Comparison of ENCODE assay signal across 20 cellular contexts in the genomic region with DNA sequence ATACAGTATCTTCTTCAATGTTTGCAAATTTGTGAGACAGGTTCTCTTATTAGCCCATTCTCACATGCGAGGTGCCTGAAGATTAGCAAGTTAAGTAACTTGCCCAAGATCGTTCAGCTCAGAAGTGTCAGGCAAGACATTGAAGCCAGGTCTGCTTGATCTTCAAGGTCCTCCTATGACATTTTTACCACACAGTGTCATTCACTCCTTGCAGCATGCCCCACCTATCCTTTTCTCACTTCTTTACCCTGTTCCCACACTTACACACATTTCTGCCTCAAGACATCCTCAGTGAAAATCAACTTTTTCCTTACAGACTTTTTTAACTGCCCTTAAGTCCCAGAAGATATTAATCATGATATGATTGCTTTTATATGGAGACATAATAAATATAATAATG.
A peak's percentile ranks its signal among the peaks of the same experiment; 100 is the strongest.
DNase-seq lines count a peak whose midpoint lies in the region; TF ChIP-seq lines count a peak whose summit lies in the region.
"Had no signal": no experiment of that assay in that cellular context is flagged by ENCODE, and none has a peak within 500 bp of the region (broad histone marks: within the 10 kb centered on the region; RNA-seq: fewer than 3 reads in every experiment).

No MANE protein-coding gene starts in this region.

- peak overlapping the region; percentile 61 for H3K27ac ChIP-seq in VCaP
- H3K27ac ChIP-seq: 22Rv1; A549; BLaER1 treated with 17β-estradiol and CSF1 and Interleukin-3, amounts not matched to agents 10 nM and 100 nM; C4-2B had no signal

- no peaks in the 10 kb centered on the region for H4K20me1 ChIP-seq in Loucy (ENCODE audit: insufficient read depth, low read length, poor library complexity, severe bottlenecking)
- H4K20me1 ChIP-seq: BLaER1 treated with 17β-estradiol and CSF1 and Interleukin-3, amounts not matched to agents 10 nM and 100 nM had no signal

- H3K79me2 ChIP-seq in Loucy (ENCODE audit: insufficient read depth, low read length), result no peaks in the 10 kb centered on the region

- peak overlapping the region; percentile 2 for H3K4me3 Mint-ChIP-seq in T-helper 2 cell treated with Interferon-gamma antibody and Interleukin-4, amounts not matched to agents 5 μg/mL and 100 μg/mL, for 36 hours
- no peak overlapping the region for H3K4me3 Mint-ChIP-seq in activated naive CD4-positive, alpha-beta T cell treated with anti-CD3 and anti-CD28 coated beads, Interleukin-2, amount 10 ng/mL, durations not matched to agents 7 days and 5 days
- no peak overlapping the region for H3K4me3 Mint-ChIP-seq in activated T-helper 2 cell treated with anti-CD3 and anti-CD28 coated beads, Interferon-gamma antibody, Interleukin-2, Interleukin-4, amounts not matched to agents 10 μg/mL and 5 μg/mL and 100 μg/mL, durations not matched to agents 14 hours and 24 hours and 36 hours (ENCODE audit: low read depth)
- H3K4me3 Mint-ChIP-seq: B cell; CD4-positive, alpha-beta T cell; CD8-positive, alpha-beta T cell had no signal

- CTCF ChIA-PET in activated naive CD4-positive, alpha-beta T cell treated with anti-CD3 and anti-CD28 coated beads, Interleukin-2, amount 10 ng/mL, durations not matched to agents 7 days and 5 days (lab: Charles Lee), result no interaction called here

- H3K4me3 ChIP-seq in Loucy (ENCODE audit: low read length, poor library complexity, severe bottlenecking) (peak overlapping the region; percentile 8), MG63 (no peak overlapping the region)
- H3K4me3 ChIP-seq: A549; BLaER1 treated with 17β-estradiol and CSF1 and Interleukin-3, amounts not matched to agents 10 nM and 100 nM had no signal

- intact Hi-C loops in activated T-helper 2 cell treated with anti-CD3 and anti-CD28 coated beads, Interferon-gamma antibody, Interleukin-2, Interleukin-4, amounts not matched to agents 10 μg/mL and 5 μg/mL and 100 μg/mL, durations not matched to agents 14 hours and 24 hours and 36 hours (cut with micrococcal nuclease), result no loop called here

- H3K9me2 ChIP-seq in Loucy (replicated peaks; ENCODE audit: low read depth, low read length), result no peaks in the 10 kb centered on the region

- H3K9me3 Mint-ChIP-seq in T-helper 2 cell treated with Interferon-gamma antibody and Interleukin-4, amounts not matched to agents 5 μg/mL and 100 μg/mL, for 36 hours, result no peaks in the 10 kb centered on the region
- no peaks in the 10 kb centered on the region for H3K9me3 Mint-ChIP-seq in activated naive CD4-positive, alpha-beta T cell treated with anti-CD3 and anti-CD28 coated beads, Interleukin-2, amount 10 ng/mL, durations not matched to agents 7 days and 5 days
- H3K9me3 Mint-ChIP-seq in activated T-helper 2 cell treated with anti-CD3 and anti-CD28 coated beads, Interferon-gamma antibody, Interleukin-2, Interleukin-4, amounts not matched to agents 10 μg/mL and 5 μg/mL and 100 μg/mL, durations not matched to agents 14 hours and 24 hours and 36 hours, result no peaks in the 10 kb centered on the region
- H3K9me3 Mint-ChIP-seq: CD4-positive, alpha-beta T cell; CD8-positive, alpha-beta T cell had no signal

- no peaks in the 10 kb centered on the region for H3K36me3 ChIP-seq in Loucy (ENCODE audit: insufficient read depth, low read length)
- H3K36me3 ChIP-seq in MG63, result no peaks in the 10 kb centered on the region
- H3K36me3 ChIP-seq: BLaER1 treated with 17β-estradiol and CSF1 and Interleukin-3, amounts not matched to agents 10 nM and 100 nM had no signal

- TF ChIP-seq CTCF in Loucy (conservative IDR thresholded peaks at IDR 0.05; ENCODE audit: low read length) (no peak), VCaP (conservative IDR thresholded peaks at IDR 0.05) (no peak)

- no peaks in the 10 kb centered on the region for H3K36me3 Mint-ChIP-seq in T-helper 2 cell treated with Interferon-gamma antibody and Interleukin-4, amounts not matched to agents 5 μg/mL and 100 μg/mL, for 36 hours (ENCODE audit: low read depth)
- H3K36me3 Mint-ChIP-seq in activated naive CD4-positive, alpha-beta T cell treated with anti-CD3 and anti-CD28 coated beads, Interleukin-2, amount 10 ng/mL, durations not matched to agents 7 days and 5 days, result no peaks in the 10 kb centered on the region
- H3K36me3 Mint-ChIP-seq in activated T-helper 2 cell treated with anti-CD3 and anti-CD28 coated beads, Interferon-gamma antibody, Interleukin-2, Interleukin-4, amounts not matched to agents 10 μg/mL and 5 μg/mL and 100 μg/mL, durations not matched to agents 14 hours and 24 hours and 36 hours (ENCODE audit: low read depth), result no peaks in the 10 kb centered on the region
- H3K36me3 Mint-ChIP-seq: CD8-positive, alpha-beta T cell had no signal

- no peaks in the 10 kb centered on the region for H3K9me3 ChIP-seq in Loucy (ENCODE audit: insufficient read depth, low read depth, low read length)
- no peaks in the 10 kb centered on the region for H3K9me3 ChIP-seq in MG63
- H3K9me3 ChIP-seq: A549; BLaER1 treated with 17β-estradiol and CSF1 and Interleukin-3, amounts not matched to agents 10 nM and 100 nM; Caco-2 had no signal

- no peak for DNase-seq in T-helper 2 cell treated with Interferon-gamma antibody and Interleukin-4, amounts not matched to agents 5 μg/mL and 100 μg/mL, for 36 hours (ENCODE audit: low spot score)
- no peak for DNase-seq in T-helper 2 cell
- no peak for DNase-seq in activated naive CD4-positive, alpha-beta T cell treated with anti-CD3 and anti-CD28 coated beads, Interleukin-2, amount 10 ng/mL, durations not matched to agents 7 days and 5 days
- DNase-seq in MG63, result no peak
- DNase-seq in activated T-helper 2 cell treated with anti-CD3 and anti-CD28 coated beads, Interferon-gamma antibody, Interleukin-2, Interleukin-4, amounts not matched to agents 10 μg/mL and 5 μg/mL and 100 μg/mL, durations not matched to agents 14 hours and 24 hours and 36 hours (ENCODE audit: low spot score), result no peak
- DNase-seq: AML-193; Caco-2; Calu3; CD4-positive, alpha-beta T cell; CD8-positive, alpha-beta T cell; DMS79 treated with DMSO at 0.1 percent for 48 hours; EL; GDM1 had no signal

- H3K27ac Mint-ChIP-seq in T-helper 2 cell treated with Interferon-gamma antibody and Interleukin-4, amounts not matched to agents 5 μg/mL and 100 μg/mL, for 36 hours, result no peak overlapping the region
- H3K27ac Mint-ChIP-seq in activated naive CD4-positive, alpha-beta T cell treated with anti-CD3 and anti-CD28 coated beads, Interleukin-2, amount 10 ng/mL, durations not matched to agents 7 days and 5 days, result no peak overlapping the region
- no peak overlapping the region for H3K27ac Mint-ChIP-seq in activated T-helper 2 cell treated with anti-CD3 and anti-CD28 coated beads, Interferon-gamma antibody, Interleukin-2, Interleukin-4, amounts not matched to agents 10 μg/mL and 5 μg/mL and 100 μg/mL, durations not matched to agents 14 hours and 24 hours and 36 hours
- H3K27ac Mint-ChIP-seq: B cell; CD4-positive, alpha-beta T cell; CD8-positive, alpha-beta T cell had no signal

- peaks cover 21% of the 10 kb centered on the region for H3K4me1 ChIP-seq in Loucy (ENCODE audit: insufficient read depth, low read length, poor library complexity, severe bottlenecking)
- H3K4me1 ChIP-seq: A549 had no signal

- no peaks in the 10 kb centered on the region for H3K27me3 Mint-ChIP-seq in T-helper 2 cell treated with Interferon-gamma antibody and Interleukin-4, amounts not matched to agents 5 μg/mL and 100 μg/mL, for 36 hours (ENCODE audit: low read depth)
- peaks cover 4% of the 10 kb centered on the region for H3K27me3 Mint-ChIP-seq in activated naive CD4-positive, alpha-beta T cell treated with anti-CD3 and anti-CD28 coated beads, Interleukin-2, amount 10 ng/mL, durations not matched to agents 7 days and 5 days
- H3K27me3 Mint-ChIP-seq in activated T-helper 2 cell treated with anti-CD3 and anti-CD28 coated beads, Interferon-gamma antibody, Interleukin-2, Interleukin-4, amounts not matched to agents 10 μg/mL and 5 μg/mL and 100 μg/mL, durations not matched to agents 14 hours and 24 hours and 36 hours (ENCODE audit: low read depth), result no peaks in the 10 kb centered on the region

- peak overlapping the region; percentile 41 for H3K4me2 ChIP-seq in Loucy (ENCODE audit: low read depth, low read length, poor library complexity, severe bottlenecking)
- H3K4me2 ChIP-seq: A549 had no signal

- H3K9ac ChIP-seq in Loucy (ENCODE audit: low read depth, low read length, poor library complexity, severe bottlenecking), result peak overlapping the region; percentile 12
- H3K9ac ChIP-seq: BLaER1 treated with 17β-estradiol and CSF1 and Interleukin-3, amounts not matched to agents 10 nM and 100 nM had no signal

- H2AFZ ChIP-seq in Loucy (ENCODE audit: low read length), result peak overlapping the region; percentile 43; the same call in 1 of the 2 replicates

- peaks cover 18% of the 10 kb centered on the region for H3K4me1 Mint-ChIP-seq in T-helper 2 cell treated with Interferon-gamma antibody and Interleukin-4, amounts not matched to agents 5 μg/mL and 100 μg/mL, for 36 hours (ENCODE audit: low read depth)
- H3K4me1 Mint-ChIP-seq in activated naive CD4-positive, alpha-beta T cell treated with anti-CD3 and anti-CD28 coated beads, Interleukin-2, amount 10 ng/mL, durations not matched to agents 7 days and 5 days, result no peaks in the 10 kb centered on the region
- peaks cover 13% of the 10 kb centered on the region for H3K4me1 Mint-ChIP-seq in activated T-helper 2 cell treated with anti-CD3 and anti-CD28 coated beads, Interferon-gamma antibody, Interleukin-2, Interleukin-4, amounts not matched to agents 10 μg/mL and 5 μg/mL and 100 μg/mL, durations not matched to agents 14 hours and 24 hours and 36 hours (ENCODE audit: low read depth)
- H3K4me1 Mint-ChIP-seq: B cell had no signal

- H3F3A ChIP-seq in Loucy (ENCODE audit: low read depth), result no peaks in the 10 kb centered on the region

- H3K27me3 ChIP-seq in Loucy (ENCODE audit: insufficient read depth, low read length, poor library complexity, severe bottlenecking) (no peaks in the 10 kb centered on the region), MG63 (peaks cover 5% of the 10 kb centered on the region; the same call in 1 of the 2 replicates)
- H3K27me3 ChIP-seq: BLaER1 treated with 17β-estradiol and CSF1 and Interleukin-3, amounts not matched to agents 10 nM and 100 nM had no signal
